Comparison of ENCODE assay signal across 8 cellular contexts in the genomic region with DNA sequence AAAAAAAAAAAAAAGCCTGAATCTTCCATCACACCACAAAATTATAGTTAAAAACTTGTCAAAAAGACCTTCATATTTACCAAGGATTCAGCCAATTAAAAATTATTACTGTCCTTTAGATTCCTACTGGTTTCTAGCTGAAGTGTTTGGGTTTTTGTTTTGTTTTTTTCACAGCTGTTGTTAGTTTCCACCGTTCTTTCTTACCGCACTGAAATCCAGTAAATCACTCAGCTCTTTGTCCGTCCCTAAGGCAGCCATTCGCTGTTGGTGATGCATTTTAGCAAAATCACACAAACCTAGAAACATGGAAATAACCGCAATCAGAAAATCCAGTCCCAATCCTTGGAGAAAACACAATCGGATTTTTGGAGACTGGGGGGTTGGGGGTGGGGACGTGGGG. TPM values are rescaled to one million over a fixed set of nuclear protein-coding genes. Genes with fewer than 3 reads are reported as not detected.
A peak's percentile ranks its signal among the peaks of the same experiment; 100 is the strongest.
DNase-seq lines count a peak whose midpoint lies in the region; ATAC-seq and TF ChIP-seq lines count a peak whose summit lies in the region.

No MANE protein-coding gene starts in this region.

- no peak for ATAC-seq in central memory CD8-positive, alpha-beta T cell (replicated peaks; ENCODE audit: extremely low read depth, poor library complexity, severe bottlenecking)
- no peak for ATAC-seq in body of pancreas

- peak overlapping the region; percentile 46 for H3K4me3 Mint-ChIP-seq in central memory CD8-positive, alpha-beta T cell

- H3K4me1 ChIP-seq in mucosa of rectum (ENCODE audit: control insufficient read depth in 2 of 2, insufficient read depth in 2 of 2, low read length in 2 of 2) (no peaks in the 10 kb centered on the region), body of pancreas (no peaks in the 10 kb centered on the region)

- TF ChIP-seq POLR2A in body of pancreas (IDR thresholded peaks at IDR 0.05), result no peak

- H3K9me3 Mint-ChIP-seq in central memory CD8-positive, alpha-beta T cell, result peaks cover 11% of the 10 kb centered on the region

- peaks cover 6% of the 10 kb centered on the region for H3K4me1 Mint-ChIP-seq in central memory CD8-positive, alpha-beta T cell

- H3K4me3 ChIP-seq in mucosa of rectum (ENCODE audit: low read length in 2 of 2), result peak overlapping the region; percentile 30 to 55
- no peak overlapping the region for H3K4me3 ChIP-seq in body of pancreas

- H3K36me3 ChIP-seq in mucosa of rectum (ENCODE audit: control insufficient read depth in 2 of 2, insufficient read depth in 2 of 2, low read length in 2 of 2) (no peaks in the 10 kb centered on the region), body of pancreas (replicated peaks in 1 of 2; ENCODE audit: insufficient read depth in 1 of 2, low read depth in 2 of 2) (no peaks in the 10 kb centered on the region)

- no peak for TF ChIP-seq CTCF in body of pancreas (IDR thresholded peaks at IDR 0.05)

- peak; percentile 25 for DNase-seq in DMS 273 treated with DMSO at 0.1 percent for 48 hours (lab: John Stamatoyannopoulos, UW)
- peak in 2 of 3 experiments; percentile 70 to 88 for DNase-seq in NCI-H1417 (lab: John Stamatoyannopoulos, UW)
- no peak for DNase-seq in central memory CD8-positive, alpha-beta T cell (ENCODE audit: low spot score in 2 of 2)
- no peak for DNase-seq in epidermal melanocyte (ENCODE audit: insufficient read length, low spot score)
- DNase-seq in body of pancreas, result no peak
- DNase-seq in NK-92 (lab: John Stamatoyannopoulos, UW; ENCODE audit: unreplicated experiment), result no peak
- DNase-seq in activated CD4-positive, alpha-beta T cell treated with anti-CD3 and anti-CD28 coated beads, Interleukin-2, amount 50 U/mL, for 48 hours, result no peak

- H3K9me3 ChIP-seq in mucosa of rectum (ENCODE audit: control insufficient read depth in 2 of 2, low read length in 2 of 2) (no peaks in the 10 kb centered on the region), body of pancreas (no peaks in the 10 kb centered on the region)

- H3K27me3 ChIP-seq in mucosa of rectum (ENCODE audit: control insufficient read depth in 2 of 2, insufficient read depth in 2 of 2, low read length in 2 of 2) (peaks cover 0 to 4% of the 10 kb centered on the region in 2 donors), body of pancreas (no peaks in the 10 kb centered on the region)

- no peak overlapping the region for H3K9ac ChIP-seq in mucosa of rectum (ENCODE audit: low read depth in 1 of 2, low read length in 2 of 2)

- WGBS in body of pancreas, 2 donors, result 21 to 23% methylated on average over 7 of the region's 7 CpGs

- intact Hi-C loops in body of pancreas (cut with DNase I), result no loop called here

- H3K27ac ChIP-seq in mucosa of rectum (ENCODE audit: low read depth in 2 of 2, low read length in 2 of 2) (peak overlapping the region; percentile 33 to 38), body of pancreas (peak overlapping the region in 1 of 4 donors; percentile 18)

- H3K27ac Mint-ChIP-seq in central memory CD8-positive, alpha-beta T cell (ENCODE audit: low read depth), result no peak overlapping the region

- peaks cover 2% of the 10 kb centered on the region for H3K36me3 Mint-ChIP-seq in central memory CD8-positive, alpha-beta T cell (ENCODE audit: insufficient read depth)

- peaks cover 46% of the 10 kb centered on the region for H3K27me3 Mint-ChIP-seq in central memory CD8-positive, alpha-beta T cell

RNA-seq across cellular contexts. Expression of gene TCF4, which starts 1.2 kb away (rescaled TPM):
- 10 to 100 TPM; 31.6 to 34.0 TPM for total RNA-seq in body of pancreas

Comparison
In these comparisons a context has a peak if more than half of its experiments do, and no peak if none do; other contexts are left out.
1. DNase-seq: peak in DMS 273 treated with DMSO at 0.1 percent for 48 hours (single experiment) and NCI-H1417 (2 of 3); none in central memory CD8-positive, alpha-beta T cell (0 of 2), epidermal melanocyte (single experiment), body of pancreas (0 of 4), NK-92 (single experiment) and activated CD4-positive, alpha-beta T cell treated with anti-CD3 and anti-CD28 coated beads, Interleukin-2, amount 50 U/mL, for 48 hours (0 of 2).
2. H3K4me3 ChIP-seq: peak in mucosa of rectum (2 of 2); none in body of pancreas (0 of 2).